In the genomic region with DNA sequence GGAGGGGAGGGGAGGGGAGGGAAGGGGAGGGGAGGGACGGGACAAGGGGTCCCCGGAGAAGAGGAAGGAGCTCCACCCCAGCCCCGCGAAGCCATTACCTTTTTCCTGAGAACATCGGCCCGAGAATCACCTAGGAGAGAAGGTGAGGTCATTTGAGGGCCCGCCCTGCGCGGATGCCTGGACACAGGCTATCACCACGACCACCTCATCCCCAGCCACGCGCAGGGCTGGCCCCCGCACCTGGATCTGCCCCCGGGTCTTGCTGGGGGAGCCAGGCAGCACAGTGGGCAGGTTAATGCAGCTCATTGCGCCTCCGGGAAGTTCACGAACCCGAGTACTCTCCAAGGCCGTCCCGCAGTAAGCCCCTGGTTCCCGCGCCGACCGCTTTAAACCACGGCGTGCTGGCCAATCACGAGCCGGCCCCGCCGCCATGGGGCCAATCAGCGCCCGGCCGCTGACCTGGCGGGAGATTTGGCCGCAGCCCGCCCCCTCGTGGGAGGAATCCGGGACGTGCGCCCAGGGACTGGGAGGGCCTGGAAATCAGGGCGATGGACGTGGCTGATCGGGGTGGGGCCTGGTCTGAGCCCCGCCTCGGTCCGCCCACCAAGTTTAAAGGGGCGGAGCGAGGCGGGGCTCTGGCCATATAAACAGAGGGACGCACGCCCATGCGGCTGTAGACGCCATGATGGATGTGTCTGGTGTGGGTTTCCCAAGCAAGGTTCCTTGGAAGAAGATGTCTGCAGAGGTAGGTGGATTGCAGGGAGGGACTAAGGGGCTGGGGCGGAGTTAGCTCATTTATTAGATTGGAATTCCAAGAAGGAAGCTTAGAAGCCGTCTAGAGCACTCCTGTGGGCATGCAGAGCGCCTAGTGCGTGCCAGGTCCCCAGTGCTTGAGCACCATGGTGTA, we compare ENCODE assay signal across 1 cellular context.
A peak's percentile ranks its signal among the peaks of the same experiment; 100 is the strongest.
TF ChIP-seq lines count a peak whose summit lies in the region.

A gene with protein sequence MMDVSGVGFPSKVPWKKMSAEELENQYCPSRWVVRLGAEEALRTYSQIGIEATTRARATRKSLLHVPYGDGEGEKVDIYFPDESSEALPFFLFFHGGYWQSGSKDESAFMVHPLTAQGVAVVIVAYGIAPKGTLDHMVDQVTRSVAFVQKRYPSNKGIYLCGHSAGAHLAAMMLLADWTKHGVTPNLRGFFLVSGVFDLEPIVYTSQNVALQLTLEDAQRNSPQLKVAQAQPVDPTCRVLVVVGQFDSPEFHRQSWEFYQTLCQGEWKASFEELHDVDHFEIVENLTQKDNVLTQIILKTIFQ (plus strand): TSS at position 674 of the 907 bp plus-strand sequence. CDS start 9 bp downstream, at position 683.
A gene with protein sequence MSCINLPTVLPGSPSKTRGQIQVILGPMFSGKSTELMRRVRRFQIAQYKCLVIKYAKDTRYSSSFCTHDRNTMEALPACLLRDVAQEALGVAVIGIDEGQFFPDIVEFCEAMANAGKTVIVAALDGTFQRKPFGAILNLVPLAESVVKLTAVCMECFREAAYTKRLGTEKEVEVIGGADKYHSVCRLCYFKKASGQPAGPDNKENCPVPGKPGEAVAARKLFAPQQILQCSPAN (minus strand): TSS at position 364 of the 907 bp plus-strand sequence. CDS start 58 bp downstream, at position 306.

TF ChIP-seq in HepG2, 621 proteins besides CTCF, POLR2A, EP300 and RAD21 (continued from another document and continues in another):
- TF ChIP-seq ZNF34 (CRISPR knock-in tag; IDR thresholded peaks at IDR 0.05; ENCODE audit: borderline replicate concordance) (no peak; the same call in 1 of the 2 replicates), MTA1 (CRISPR knock-in tag; IDR thresholded peaks at IDR 0.05; ENCODE audit: borderline replicate concordance) (peak; percentile 55; the same call in 1 of the 2 replicates), TBL1XR1 (IDR thresholded peaks at IDR 0.05; ENCODE audit: borderline replicate concordance, low read length, partially characterized antibody) (peak; percentile 77), PAWR (CRISPR knock-in tag; IDR thresholded peaks at IDR 0.05; ENCODE audit: borderline replicate concordance) (no peak), SATB2 (CRISPR knock-in tag; IDR thresholded peaks at IDR 0.05) (peak; percentile 34; the same call in 1 of the 2 replicates), ZNF546 (CRISPR knock-in tag; conservative IDR thresholded peaks at IDR 0.05) (0 out of 2 replicates have a peak, but pooled peaks have one; percentile 57), TOPORS (CRISPR knock-in tag; IDR thresholded peaks at IDR 0.05) (peak; percentile 99), ZIK1 (CRISPR knock-in tag; IDR thresholded peaks at IDR 0.05; ENCODE audit: borderline replicate concordance, low read depth) (no peak; the same call in 1 of the 2 replicates), NR3C1 (CRISPR knock-in tag; IDR thresholded peaks at IDR 0.05) (no peak), HOXA3 (CRISPR knock-in tag; IDR thresholded peaks at IDR 0.05) (peak; percentile 91), ZNF354B (CRISPR knock-in tag; IDR thresholded peaks at IDR 0.05) (peak; percentile 100), ZNF674 (CRISPR knock-in tag; IDR thresholded peaks at IDR 0.05; ENCODE audit: low read depth) (0 out of 2 replicates have a peak, but pooled peaks have one; percentile 26), ZSCAN21 (CRISPR knock-in tag; IDR thresholded peaks at IDR 0.05; ENCODE audit: borderline replicate concordance) (peak; percentile 99), MIER2 (CRISPR knock-in tag; IDR thresholded peaks at IDR 0.05) (peak; percentile 10; the same call in 1 of the 2 replicates), ZNF777 (CRISPR knock-in tag; IDR thresholded peaks at IDR 0.05) (peak; percentile 72), SIN3A (IDR thresholded peaks at IDR 0.05; ENCODE audit: borderline replicate concordance, low read depth, low read length) (peak; percentile 96), ZNF713 (CRISPR knock-in tag; IDR thresholded peaks at IDR 0.05) (no peak), ZNF484 (CRISPR knock-in tag; IDR thresholded peaks at IDR 0.05; ENCODE audit: borderline replicate concordance, low read depth) (no peak), HMGA1 (CRISPR knock-in tag; conservative IDR thresholded peaks at IDR 0.05) (no peak), ARNT2 (CRISPR knock-in tag; IDR thresholded peaks at IDR 0.05; ENCODE audit: low read depth) (peak; percentile 100), ZNF136 (CRISPR knock-in tag; IDR thresholded peaks at IDR 0.05; ENCODE audit: low read depth) (peak; percentile 99), MED13 (CRISPR knock-in tag; IDR thresholded peaks at IDR 0.05) (peak; percentile 85), ZNF460 (CRISPR knock-in tag; IDR thresholded peaks at IDR 0.05; ENCODE audit: borderline replicate concordance) (no peak), ASH2L (IDR thresholded peaks at IDR 0.05; ENCODE audit: insufficient read length, low read depth, low read length) (no peak), THAP11 (CRISPR knock-in tag; IDR thresholded peaks at IDR 0.05) (peak; percentile 86), FOXM1 (CRISPR knock-in tag; IDR thresholded peaks at IDR 0.05) (0 out of 2 replicates have a peak, but pooled peaks have one; percentile 75), SALL1 (CRISPR knock-in tag; IDR thresholded peaks at IDR 0.05) (peak; percentile 92), NFYC (CRISPR knock-in tag; IDR thresholded peaks at IDR 0.05) (peak; percentile 99), TEAD3 (CRISPR knock-in tag; optimal IDR thresholded peaks at IDR 0.05; ENCODE audit: borderline replicate concordance) (peak; percentile 100), KLF9 (CRISPR knock-in tag; IDR thresholded peaks at IDR 0.05; ENCODE audit: low read depth) (peak; percentile 80; the same call in 1 of the 2 replicates), U2AF2 (IDR thresholded peaks at IDR 0.05; ENCODE audit: low read depth, low read length) (no peak), POLR2AphosphoS2 (IDR thresholded peaks at IDR 0.05; ENCODE audit: low read depth, low read length) (peak; percentile 98), CEBPG (CRISPR knock-in tag; IDR thresholded peaks at IDR 0.05) (peak; percentile 64), ELF3 (CRISPR knock-in tag; IDR thresholded peaks at IDR 0.05) (peak; percentile 85), ZNF773 (CRISPR knock-in tag; IDR thresholded peaks at IDR 0.05; ENCODE audit: borderline replicate concordance) (peak; percentile 40; the same call in 1 of the 2 replicates), ZNF589 (CRISPR knock-in tag; conservative IDR thresholded peaks at IDR 0.05) (peak; percentile 99), CBX2 (IDR thresholded peaks at IDR 0.05; ENCODE audit: low read depth, low read length) (no peak), CBX2 (CRISPR knock-in tag; IDR thresholded peaks at IDR 0.05; ENCODE audit: low read depth) (no peak), CEBPB (IDR thresholded peaks at IDR 0.05; ENCODE audit: borderline replicate concordance, low read depth, low read length) (no peak), ZBTB42 (CRISPR knock-in tag; IDR thresholded peaks at IDR 0.05) (peak; percentile 80; the same call in 1 of the 2 replicates), MXI1 (IDR thresholded peaks at IDR 0.05; ENCODE audit: borderline replicate concordance, low read depth, low read length) (peak; percentile 99), ZNF572 (CRISPR knock-in tag; IDR thresholded peaks at IDR 0.05) (peak; percentile 87; the same call in 1 of the 2 replicates), MYC (CRISPR knock-in tag; IDR thresholded peaks at IDR 0.05; ENCODE audit: borderline replicate concordance) (peak; percentile 94), ZNF619 (CRISPR knock-in tag; IDR thresholded peaks at IDR 0.05) (0 out of 2 replicates have a peak, but pooled peaks have one; percentile 59), NFYB (CRISPR knock-in tag; IDR thresholded peaks at IDR 0.05) (peak; percentile 99), SKI (IDR thresholded peaks at IDR 0.05; ENCODE audit: partially characterized antibody) (peak; percentile 42), AHR (CRISPR knock-in tag; IDR thresholded peaks at IDR 0.05) (0 out of 2 replicates have a peak, but pooled peaks have one; percentile 48)
- TF ChIP-seq, protein P1, sequence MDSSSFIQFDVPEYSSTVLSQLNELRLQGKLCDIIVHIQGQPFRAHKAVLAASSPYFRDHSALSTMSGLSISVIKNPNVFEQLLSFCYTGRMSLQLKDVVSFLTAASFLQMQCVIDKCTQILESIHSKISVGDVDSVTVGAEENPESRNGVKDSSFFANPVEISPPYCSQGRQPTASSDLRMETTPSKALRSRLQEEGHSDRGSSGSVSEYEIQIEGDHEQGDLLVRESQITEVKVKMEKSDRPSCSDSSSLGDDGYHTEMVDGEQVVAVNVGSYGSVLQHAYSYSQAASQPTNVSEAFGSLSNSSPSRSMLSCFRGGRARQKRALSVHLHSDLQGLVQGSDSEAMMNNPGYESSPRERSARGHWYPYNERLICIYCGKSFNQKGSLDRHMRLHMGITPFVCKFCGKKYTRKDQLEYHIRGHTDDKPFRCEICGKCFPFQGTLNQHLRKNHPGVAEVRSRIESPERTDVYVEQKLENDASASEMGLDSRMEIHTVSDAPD (CRISPR knock-in tag; IDR thresholded peaks at IDR 0.05): peak; percentile 95
- TF ChIP-seq, protein P2, sequence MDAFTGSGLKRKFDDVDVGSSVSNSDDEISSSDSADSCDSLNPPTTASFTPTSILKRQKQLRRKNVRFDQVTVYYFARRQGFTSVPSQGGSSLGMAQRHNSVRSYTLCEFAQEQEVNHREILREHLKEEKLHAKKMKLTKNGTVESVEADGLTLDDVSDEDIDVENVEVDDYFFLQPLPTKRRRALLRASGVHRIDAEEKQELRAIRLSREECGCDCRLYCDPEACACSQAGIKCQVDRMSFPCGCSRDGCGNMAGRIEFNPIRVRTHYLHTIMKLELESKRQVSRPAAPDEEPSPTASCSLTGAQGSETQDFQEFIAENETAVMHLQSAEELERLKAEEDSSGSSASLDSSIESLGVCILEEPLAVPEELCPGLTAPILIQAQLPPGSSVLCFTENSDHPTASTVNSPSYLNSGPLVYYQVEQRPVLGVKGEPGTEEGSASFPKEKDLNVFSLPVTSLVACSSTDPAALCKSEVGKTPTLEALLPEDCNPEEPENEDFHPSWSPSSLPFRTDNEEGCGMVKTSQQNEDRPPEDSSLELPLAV (CRISPR knock-in tag; conservative IDR thresholded peaks at IDR 0.05; ENCODE audit: low read depth): peak; percentile 99
- TF ChIP-seq, protein P3, sequence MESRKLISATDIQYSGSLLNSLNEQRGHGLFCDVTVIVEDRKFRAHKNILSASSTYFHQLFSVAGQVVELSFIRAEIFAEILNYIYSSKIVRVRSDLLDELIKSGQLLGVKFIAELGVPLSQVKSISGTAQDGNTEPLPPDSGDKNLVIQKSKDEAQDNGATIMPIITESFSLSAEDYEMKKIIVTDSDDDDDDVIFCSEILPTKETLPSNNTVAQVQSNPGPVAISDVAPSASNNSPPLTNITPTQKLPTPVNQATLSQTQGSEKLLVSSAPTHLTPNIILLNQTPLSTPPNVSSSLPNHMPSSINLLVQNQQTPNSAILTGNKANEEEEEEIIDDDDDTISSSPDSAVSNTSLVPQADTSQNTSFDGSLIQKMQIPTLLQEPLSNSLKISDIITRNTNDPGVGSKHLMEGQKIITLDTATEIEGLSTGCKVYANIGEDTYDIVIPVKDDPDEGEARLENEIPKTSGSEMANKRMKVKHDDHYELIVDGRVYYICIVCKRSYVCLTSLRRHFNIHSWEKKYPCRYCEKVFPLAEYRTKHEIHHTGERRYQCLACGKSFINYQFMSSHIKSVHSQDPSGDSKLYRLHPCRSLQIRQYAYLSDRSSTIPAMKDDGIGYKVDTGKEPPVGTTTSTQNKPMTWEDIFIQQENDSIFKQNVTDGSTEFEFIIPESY (CRISPR knock-in tag; IDR thresholded peaks at IDR 0.05): peak; percentile 83; the same call in 1 of the 2 replicates
- TF ChIP-seq, protein P4, sequence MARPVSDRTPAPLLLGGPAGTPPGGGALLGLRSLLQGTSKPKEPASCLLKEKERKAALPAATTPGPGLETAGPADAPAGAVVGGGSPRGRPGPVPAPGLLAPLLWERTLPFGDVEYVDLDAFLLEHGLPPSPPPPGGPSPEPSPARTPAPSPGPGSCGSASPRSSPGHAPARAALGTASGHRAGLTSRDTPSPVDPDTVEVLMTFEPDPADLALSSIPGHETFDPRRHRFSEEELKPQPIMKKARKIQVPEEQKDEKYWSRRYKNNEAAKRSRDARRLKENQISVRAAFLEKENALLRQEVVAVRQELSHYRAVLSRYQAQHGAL (CRISPR knock-in tag; IDR thresholded peaks at IDR 0.05; ENCODE audit: not compliant biosample characterization): peak; percentile 72
- TF ChIP-seq, protein P5, sequence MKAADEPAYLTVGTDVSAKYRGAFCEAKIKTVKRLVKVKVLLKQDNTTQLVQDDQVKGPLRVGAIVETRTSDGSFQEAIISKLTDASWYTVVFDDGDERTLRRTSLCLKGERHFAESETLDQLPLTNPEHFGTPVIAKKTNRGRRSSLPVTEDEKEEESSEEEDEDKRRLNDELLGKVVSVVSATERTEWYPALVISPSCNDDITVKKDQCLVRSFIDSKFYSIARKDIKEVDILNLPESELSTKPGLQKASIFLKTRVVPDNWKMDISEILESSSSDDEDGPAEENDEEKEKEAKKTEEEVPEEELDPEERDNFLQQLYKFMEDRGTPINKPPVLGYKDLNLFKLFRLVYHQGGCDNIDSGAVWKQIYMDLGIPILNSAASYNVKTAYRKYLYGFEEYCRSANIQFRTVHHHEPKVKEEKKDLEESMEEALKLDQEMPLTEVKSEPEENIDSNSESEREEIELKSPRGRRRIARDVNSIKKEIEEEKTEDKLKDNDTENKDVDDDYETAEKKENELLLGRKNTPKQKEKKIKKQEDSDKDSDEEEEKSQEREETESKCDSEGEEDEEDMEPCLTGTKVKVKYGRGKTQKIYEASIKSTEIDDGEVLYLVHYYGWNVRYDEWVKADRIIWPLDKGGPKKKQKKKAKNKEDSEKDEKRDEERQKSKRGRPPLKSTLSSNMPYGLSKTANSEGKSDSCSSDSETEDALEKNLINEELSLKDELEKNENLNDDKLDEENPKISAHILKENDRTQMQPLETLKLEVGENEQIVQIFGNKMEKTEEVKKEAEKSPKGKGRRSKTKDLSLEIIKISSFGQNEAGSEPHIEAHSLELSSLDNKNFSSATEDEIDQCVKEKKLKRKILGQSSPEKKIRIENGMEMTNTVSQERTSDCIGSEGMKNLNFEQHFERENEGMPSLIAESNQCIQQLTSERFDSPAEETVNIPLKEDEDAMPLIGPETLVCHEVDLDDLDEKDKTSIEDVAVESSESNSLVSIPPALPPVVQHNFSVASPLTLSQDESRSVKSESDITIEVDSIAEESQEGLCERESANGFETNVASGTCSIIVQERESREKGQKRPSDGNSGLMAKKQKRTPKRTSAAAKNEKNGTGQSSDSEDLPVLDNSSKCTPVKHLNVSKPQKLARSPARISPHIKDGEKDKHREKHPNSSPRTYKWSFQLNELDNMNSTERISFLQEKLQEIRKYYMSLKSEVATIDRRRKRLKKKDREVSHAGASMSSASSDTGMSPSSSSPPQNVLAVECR (CRISPR knock-in tag; IDR thresholded peaks at IDR 0.05; ENCODE audit: borderline replicate concordance): peak; percentile 89
- TF ChIP-seq, protein P6, sequence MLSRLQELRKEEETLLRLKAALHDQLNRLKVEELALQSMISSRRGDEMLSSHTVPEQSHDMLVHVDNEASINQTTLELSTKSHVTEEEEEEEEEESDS (CRISPR knock-in tag; IDR thresholded peaks at IDR 0.05; ENCODE audit: borderline replicate concordance): peak; percentile 98
- TF ChIP-seq, protein P7, sequence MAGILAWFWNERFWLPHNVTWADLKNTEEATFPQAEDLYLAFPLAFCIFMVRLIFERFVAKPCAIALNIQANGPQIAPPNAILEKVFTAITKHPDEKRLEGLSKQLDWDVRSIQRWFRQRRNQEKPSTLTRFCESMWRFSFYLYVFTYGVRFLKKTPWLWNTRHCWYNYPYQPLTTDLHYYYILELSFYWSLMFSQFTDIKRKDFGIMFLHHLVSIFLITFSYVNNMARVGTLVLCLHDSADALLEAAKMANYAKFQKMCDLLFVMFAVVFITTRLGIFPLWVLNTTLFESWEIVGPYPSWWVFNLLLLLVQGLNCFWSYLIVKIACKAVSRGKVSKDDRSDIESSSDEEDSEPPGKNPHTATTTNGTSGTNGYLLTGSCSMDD (CRISPR knock-in tag; IDR thresholded peaks at IDR 0.05): no peak
